ENCODE assay signal across 21 cellular contexts in the genomic region with DNA sequence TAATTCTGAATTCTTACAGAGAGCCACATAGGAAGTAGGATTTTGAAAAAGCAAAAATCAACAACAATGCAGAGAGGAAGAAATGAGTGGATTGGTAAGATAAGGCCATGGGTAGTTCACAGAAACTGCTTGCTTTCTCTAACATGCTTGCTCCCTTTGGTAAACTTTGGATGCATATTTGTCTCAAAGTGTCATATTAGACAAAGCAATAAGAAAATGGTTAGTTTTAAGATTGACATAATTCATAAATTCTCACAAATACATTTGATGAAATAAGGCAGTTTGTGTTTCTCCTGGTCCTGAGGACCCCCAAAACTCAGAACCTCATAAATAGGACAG. TPM values are rescaled to one million over a fixed set of nuclear protein-coding genes. Genes with fewer than 3 reads are reported as not detected.
DNase-seq lines count a peak whose midpoint lies in the region; ATAC-seq and TF ChIP-seq lines count a peak whose summit lies in the region.
"Had no signal": no experiment of that assay in that cellular context is flagged by ENCODE, and none has a peak within 500 bp of the region (broad histone marks: within the 10 kb centered on the region; RNA-seq: fewer than 3 reads in every experiment).

No MANE protein-coding gene starts in this region.

- H3F3A ChIP-seq in MM.1S (ENCODE audit: insufficient read depth, low read length), result no peaks in the 10 kb centered on the region

- H3K4me2 ChIP-seq in MM.1S (ENCODE audit: low read depth, low read length), result no peak overlapping the region
- H3K4me2 ChIP-seq: hepatocyte had no signal

- no peak overlapping the region for H3K4me3 Mint-ChIP-seq in chondrocyte (ENCODE audit: unreplicated experiment)
- H3K4me3 Mint-ChIP-seq: activated B cell treated with CpG ODN at 0.5 μM for 24 hours; activated CD8-positive, alpha-beta T cell treated with anti-CD3 and anti-CD28 coated beads, Interleukin-2, amount 10 ng/mL, durations not matched to agents 7 days and 5 days; activated naive CD8-positive, alpha-beta T cell treated with anti-CD3 and anti-CD28 coated beads for 36 hours; naive thymus-derived CD4-positive, alpha-beta T cell had no signal

- intact Hi-C loops in left ventricle myocardium inferior (cut with micrococcal nuclease) (no loop called here), Right ventricle myocardium superior (cut with DNase I) (no loop called here), testis (cut with DNase I; ENCODE audit: low total_unique reads) (no loop called here)

- H3K9me2 ChIP-seq in MM.1S (replicated peaks; ENCODE audit: insufficient read depth, low read length), result no peaks in the 10 kb centered on the region

- peaks cover 70% of the 10 kb centered on the region for H3K4me1 Mint-ChIP-seq in chondrocyte (ENCODE audit: low read depth)

- peak overlapping the region; percentile 32 for H3K27ac Mint-ChIP-seq in chondrocyte (ENCODE audit: unreplicated experiment)
- H3K27ac Mint-ChIP-seq: activated B cell treated with CpG ODN at 0.5 μM for 24 hours; activated CD8-positive, alpha-beta T cell treated with anti-CD3 and anti-CD28 coated beads, Interleukin-2, amount 10 ng/mL, durations not matched to agents 7 days and 5 days; activated naive CD8-positive, alpha-beta T cell treated with anti-CD3 and anti-CD28 coated beads for 36 hours had no signal

- DNase-seq in left ventricle myocardium inferior (no peak), Right ventricle myocardium superior (no peak), chondrocyte (ENCODE audit: low spot score) (no peak), testis (no peak), NCI-H2227 treated with DMSO at 0.1 percent for 48 hours (lab: John Stamatoyannopoulos, UW) (no peak), MM.1S (no peak), left lobe of liver (ENCODE audit: low spot score) (no peak)
- DNase-seq: activated B cell treated with CpG ODN at 0.5 μM for 24 hours; activated CD8-positive, alpha-beta T cell treated with anti-CD3 and anti-CD28 coated beads, Interleukin-2, amount 10 ng/mL, durations not matched to agents 7 days and 5 days; activated naive CD8-positive, alpha-beta T cell treated with anti-CD3 and anti-CD28 coated beads for 36 hours; C1 segment of cervical spinal cord; DMS 273 treated with DMSO at 0.1 percent for 48 hours; foreskin fibroblast; naive thymus-derived CD4-positive, alpha-beta T cell; NCI-H1417 treated with DMSO at 0.1 percent for 48 hours; NCI-H526 treated with DMSO at 0.1 percent for 48 hours; SHP77; stimulated activated naive CD4-positive, alpha-beta T cell; upper lobe of right lung had no signal

- H3K9me3 ChIP-seq in left ventricle myocardium inferior (replicated peaks) (no peaks in the 10 kb centered on the region), testis (no peaks in the 10 kb centered on the region), MM.1S (replicated peaks; ENCODE audit: insufficient read depth, low read length) (no peaks in the 10 kb centered on the region)
- H3K9me3 ChIP-seq: upper lobe of right lung had no signal

- no peaks in the 10 kb centered on the region for H4K20me1 ChIP-seq in MM.1S (ENCODE audit: insufficient read depth, low read length)

- H3K27ac ChIP-seq in left ventricle myocardium inferior (replicated peaks) (peak overlapping the region; percentile 13), testis (no peak overlapping the region), MM.1S (ENCODE audit: low read length) (no peak overlapping the region)

- H3K36me3 ChIP-seq in left ventricle myocardium inferior (no peaks in the 10 kb centered on the region), testis (ENCODE audit: low read depth, missing control alignments) (no peaks in the 10 kb centered on the region), MM.1S (replicated peaks; ENCODE audit: insufficient read depth, low read length) (no peaks in the 10 kb centered on the region)
- H3K36me3 ChIP-seq: upper lobe of right lung had no signal

- ATAC-seq in Right ventricle myocardium superior (ENCODE audit: poor library complexity), result no peak
- peak; percentile 18 for ATAC-seq in HG03354 (IDR thresholded peaks at IDR 0.05; ENCODE audit: poor library complexity, severe bottlenecking, unreplicated experiment)
- ATAC-seq in left lobe of liver, result no peak
- ATAC-seq: activated CD8-positive, alpha-beta T cell treated with anti-CD3 and anti-CD28 coated beads, Interleukin-2, amount 10 ng/mL, durations not matched to agents 7 days and 5 days; naive thymus-derived CD4-positive, alpha-beta T cell; upper lobe of right lung had no signal

- no peaks in the 10 kb centered on the region for H3K36me3 Mint-ChIP-seq in chondrocyte (ENCODE audit: low read depth)
- H3K36me3 Mint-ChIP-seq: activated naive CD8-positive, alpha-beta T cell treated with anti-CD3 and anti-CD28 coated beads for 36 hours; naive thymus-derived CD4-positive, alpha-beta T cell had no signal

- no peaks in the 10 kb centered on the region for H3K9me3 Mint-ChIP-seq in chondrocyte (ENCODE audit: low read depth)
- H3K9me3 Mint-ChIP-seq: activated B cell treated with CpG ODN at 0.5 μM for 24 hours; activated naive CD8-positive, alpha-beta T cell treated with anti-CD3 and anti-CD28 coated beads for 36 hours; naive thymus-derived CD4-positive, alpha-beta T cell had no signal

- TF ChIP-seq CTCF in left ventricle myocardium inferior (IDR thresholded peaks at IDR 0.05; ENCODE audit: borderline replicate concordance) (no peak), chondrocyte (IDR thresholded peaks at IDR 0.05) (no peak), testis (IDR thresholded peaks at IDR 0.05) (no peak), MM.1S (IDR thresholded peaks at IDR 0.05; ENCODE audit: low read length) (no peak)

- H3K79me2 ChIP-seq in MM.1S (ENCODE audit: low read length), result no peaks in the 10 kb centered on the region

- H3K27me3 ChIP-seq in left ventricle myocardium inferior (ENCODE audit: low read depth), result no peaks in the 10 kb centered on the region
- H3K27me3 ChIP-seq in testis, result no peaks in the 10 kb centered on the region
- no peaks in the 10 kb centered on the region for H3K27me3 ChIP-seq in MM.1S (replicated peaks; ENCODE audit: insufficient read depth, low read length)
- H3K27me3 ChIP-seq: hepatocyte, upper lobe of right lung had no signal

- no peak for TF ChIP-seq POLR2A in testis (IDR thresholded peaks at IDR 0.05)

- H3K4me1 ChIP-seq in left ventricle myocardium inferior, result peaks cover 71% of the 10 kb centered on the region
- H3K4me1 ChIP-seq in testis, result peaks cover 12% of the 10 kb centered on the region
- no peaks in the 10 kb centered on the region for H3K4me1 ChIP-seq in MM.1S (ENCODE audit: low read length)

- H3K27me3 Mint-ChIP-seq in chondrocyte (ENCODE audit: low read depth), result no peaks in the 10 kb centered on the region
- H3K27me3 Mint-ChIP-seq: activated B cell treated with CpG ODN at 0.5 μM for 24 hours; activated naive CD8-positive, alpha-beta T cell treated with anti-CD3 and anti-CD28 coated beads for 36 hours had no signal

- no peak overlapping the region for H3K4me3 ChIP-seq in left ventricle myocardium inferior
- no peak overlapping the region for H3K4me3 ChIP-seq in testis
- no peak overlapping the region for H3K4me3 ChIP-seq in MM.1S (ENCODE audit: low read length)
- H3K4me3 ChIP-seq: hepatocyte, upper lobe of right lung had no signal

- no peak overlapping the region for H2AFZ ChIP-seq in MM.1S (ENCODE audit: low read length)
- H2AFZ ChIP-seq: hepatocyte had no signal

- no peak overlapping the region for H3K9ac ChIP-seq in MM.1S (ENCODE audit: low read length)

RNA-seq across cellular contexts. Expression of gene UTRN, which starts 31.7 kb away (rescaled TPM):
- 68.3 TPM for total RNA-seq in left ventricle myocardium inferior
- total RNA-seq in Right ventricle myocardium superior, result 65.8 TPM
- total RNA-seq in chondrocyte, result 124 to 133 TPM (median 125 TPM) in 3 replicates
- total RNA-seq in testis, result 100 to 1,000 TPM; 118 to 127 TPM
- polyA plus RNA-seq in testis (ENCODE audit: insufficient read depth, low read depth, low replicate concordance), result 109 TPM
- 29.2 TPM for total RNA-seq in left lobe of liver
